8 cellular contexts compared by ENCODE assay signal in genomic region chr1:66446261-66447001, GRCh38.
DNase-seq lines count a peak whose midpoint lies in the region; ATAC-seq, FAIRE-seq and TF ChIP-seq lines count a peak whose summit lies in the region.

No MANE protein-coding gene starts in this region.

- peak; percentile 60 for TF ChIP-seq CTCF in mucosa of descending colon (IDR thresholded peaks at IDR 0.05)

- no peaks in the 10 kb centered on the region for H3K9me3 ChIP-seq in mucosa of descending colon

- H3K36me3 ChIP-seq in mucosa of descending colon (ENCODE audit: low read depth): no peaks in the 10 kb centered on the region

- DNase-seq in CD1c-positive myeloid dendritic cell (ENCODE audit: extremely low spot score) (peak; percentile 83), NCI-H1930 (lab: John Stamatoyannopoulos, UW) (peak; percentile 42 to 54), T1000 (lab: John Stamatoyannopoulos, UW) (peak; percentile 38), mucosa of descending colon (peak in 1 of 3 donors; percentile 56), HPDE6-E6E7 (ENCODE audit: extremely low spot score) (no peak)

- no peak overlapping the region for H3K4me3 ChIP-seq in mucosa of descending colon

- no peaks in the 10 kb centered on the region for H3K4me1 ChIP-seq in mucosa of descending colon (ENCODE audit: low read depth)

- intact Hi-C loops in mucosa of descending colon (cut with DNase I, micrococcal nuclease): loop anchor here (2.0 to 5.0 kb wide), 2 partner anchors 194 kb away; no protein-coding TSS in a partner anchor

- ATAC-seq in GM18517 (IDR thresholded peaks at IDR 0.05; ENCODE audit: unreplicated experiment) (peak; percentile 65), HG02973 (IDR thresholded peaks at IDR 0.05; ENCODE audit: unreplicated experiment) (peak; percentile 46), mucosa of descending colon (peak; percentile 86)

- peak; percentile 80 for FAIRE-seq in endometrium (lab: Jason Lieb, UNC)
